1 cellular context compared by ENCODE assay signal in the genomic region with DNA sequence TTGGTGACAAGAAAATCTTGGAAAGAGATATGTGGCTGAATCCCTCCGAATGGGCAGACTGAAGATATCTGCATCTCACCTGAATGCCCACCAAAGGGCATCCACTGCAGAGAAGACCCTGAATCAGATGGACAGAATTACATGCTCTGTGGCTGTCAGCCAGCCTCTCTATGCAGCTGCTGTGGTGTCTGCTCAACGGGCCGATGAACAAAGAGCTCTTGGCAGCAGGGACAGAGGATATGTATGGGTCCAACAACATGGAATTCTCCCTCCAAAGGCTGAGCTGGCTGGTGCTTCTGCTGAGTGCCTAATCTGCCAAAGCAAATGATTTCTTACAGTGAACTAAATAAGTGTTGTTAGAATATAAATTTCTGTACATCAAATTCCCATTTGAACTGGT.
A peak's percentile ranks its signal among the peaks of the same experiment; 100 is the strongest.
TF ChIP-seq lines count a peak whose summit lies in the region.

No MANE protein-coding gene starts in this region.

TF ChIP-seq in HepG2, 621 proteins besides CTCF, POLR2A, EP300 and RAD21:
- TF ChIP-seq TP53 (CRISPR knock-in tag; conservative IDR thresholded peaks at IDR 0.05) = 0 out of 2 replicates have a peak, but pooled peaks have one; percentile 31
- TF ChIP-seq, protein P1, sequence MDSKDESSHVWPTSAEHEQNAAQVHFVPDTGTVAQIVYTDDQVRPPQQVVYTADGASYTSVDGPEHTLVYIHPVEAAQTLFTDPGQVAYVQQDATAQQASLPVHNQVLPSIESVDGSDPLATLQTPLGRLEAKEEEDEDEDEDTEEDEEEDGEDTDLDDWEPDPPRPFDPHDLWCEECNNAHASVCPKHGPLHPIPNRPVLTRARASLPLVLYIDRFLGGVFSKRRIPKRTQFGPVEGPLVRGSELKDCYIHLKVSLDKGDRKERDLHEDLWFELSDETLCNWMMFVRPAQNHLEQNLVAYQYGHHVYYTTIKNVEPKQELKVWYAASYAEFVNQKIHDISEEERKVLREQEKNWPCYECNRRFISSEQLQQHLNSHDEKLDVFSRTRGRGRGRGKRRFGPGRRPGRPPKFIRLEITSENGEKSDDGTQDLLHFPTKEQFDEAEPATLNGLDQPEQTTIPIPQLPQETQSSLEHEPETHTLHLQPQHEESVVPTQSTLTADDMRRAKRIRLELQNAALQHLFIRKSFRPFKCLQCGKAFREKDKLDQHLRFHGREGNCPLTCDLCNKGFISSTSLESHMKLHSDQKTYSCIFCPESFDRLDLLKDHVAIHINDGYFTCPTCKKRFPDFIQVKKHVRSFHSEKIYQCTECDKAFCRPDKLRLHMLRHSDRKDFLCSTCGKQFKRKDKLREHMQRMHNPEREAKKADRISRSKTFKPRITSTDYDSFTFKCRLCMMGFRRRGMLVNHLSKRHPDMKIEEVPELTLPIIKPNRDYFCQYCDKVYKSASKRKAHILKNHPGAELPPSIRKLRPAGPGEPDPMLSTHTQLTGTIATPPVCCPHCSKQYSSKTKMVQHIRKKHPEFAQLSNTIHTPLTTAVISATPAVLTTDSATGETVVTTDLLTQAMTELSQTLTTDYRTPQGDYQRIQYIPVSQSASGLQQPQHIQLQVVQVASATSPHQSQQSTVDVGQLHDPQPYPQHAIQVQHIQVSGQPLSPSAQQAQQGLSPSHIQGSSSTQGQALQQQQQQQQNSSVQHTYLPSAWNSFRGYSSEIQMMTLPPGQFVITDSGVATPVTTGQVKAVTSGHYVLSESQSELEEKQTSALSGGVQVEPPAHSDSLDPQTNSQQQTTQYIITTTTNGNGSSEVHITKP (CRISPR knock-in tag; IDR thresholded peaks at IDR 0.05; ENCODE audit: low read depth) = no peak
